ENCODE assay signal across 6 cellular contexts in the genomic region with DNA sequence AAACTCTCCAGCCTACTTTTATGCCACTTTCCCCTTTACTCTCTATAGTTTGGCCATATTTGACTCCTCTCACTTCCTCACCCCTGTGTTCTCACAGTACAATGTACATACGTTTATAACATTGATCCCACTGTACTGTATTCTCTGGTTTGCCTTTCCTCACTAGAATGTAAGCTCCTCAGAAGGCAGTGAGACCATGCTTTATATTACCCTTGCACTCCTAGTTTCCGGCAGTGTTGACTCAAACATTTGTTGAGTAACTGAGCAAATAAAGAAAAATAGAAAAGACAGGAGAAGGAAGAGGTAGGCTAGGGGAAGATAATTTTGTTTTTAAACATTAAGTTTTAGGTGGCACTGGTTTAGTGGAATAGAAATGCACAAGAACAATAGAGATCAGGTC. TPM values are rescaled to one million over a fixed set of nuclear protein-coding genes. Genes with fewer than 3 reads are reported as not detected.
"Had no signal": no experiment of that assay in that cellular context is flagged by ENCODE, and none has a peak within 500 bp of the region (broad histone marks: within the 10 kb centered on the region; RNA-seq: fewer than 3 reads in every experiment).

No MANE protein-coding gene starts in this region.

RNA-seq across cellular contexts. Expression of a gene that starts 17.9 kb away (rescaled TPM):
- total RNA-seq: RPMI7951, SJSA1 had no signal

RNA-seq across cellular contexts. Expression of a gene that starts 48.1 kb away (rescaled TPM):
- total RNA-seq: M059J, PC-9, Right ventricle myocardium inferior, RPMI7951, SJSA1 had no signal
- polyA plus RNA-seq: SK-N-SH had no signal
